Comparison of ENCODE assay signal across 8 cellular contexts in the genomic region with DNA sequence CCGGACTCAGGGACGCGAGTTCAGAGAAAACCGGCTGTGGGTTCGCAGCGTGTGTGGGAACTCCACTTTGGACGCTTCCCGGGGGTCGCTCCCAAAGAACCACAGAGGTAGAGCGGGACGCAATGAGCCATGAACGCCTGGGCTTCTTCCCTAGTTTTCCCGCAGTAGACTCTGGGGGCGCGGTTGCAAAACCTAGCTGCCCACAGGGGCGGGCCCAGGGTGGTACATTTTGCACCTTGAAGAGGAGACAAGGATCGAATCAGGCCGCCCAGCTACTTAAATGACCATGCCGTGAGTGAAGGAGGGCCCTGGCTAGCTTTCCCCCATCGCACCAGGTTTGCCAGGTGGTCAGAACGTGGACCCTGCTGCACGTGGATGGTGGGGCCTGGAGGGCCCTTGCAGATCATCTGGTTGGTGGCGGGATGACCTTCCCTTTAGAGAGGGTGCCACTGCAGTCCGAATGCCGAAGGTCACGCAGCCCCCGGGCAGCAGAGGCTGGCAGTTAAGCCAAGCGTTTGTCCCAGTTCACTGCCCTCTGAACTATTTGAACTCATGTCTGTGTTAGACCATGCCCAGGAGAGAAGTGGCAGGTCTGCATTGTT. TPM values are rescaled to one million over a fixed set of nuclear protein-coding genes. Genes with fewer than 3 reads are reported as not detected.
DNase-seq lines count a peak whose midpoint lies in the region; ATAC-seq, FAIRE-seq and TF ChIP-seq lines count a peak whose summit lies in the region.

No MANE protein-coding gene starts in this region.

- POLR2A ChIA-PET in HEK293T (lab: Yijun Ruan, JAX), result interaction anchor here (2.1 kb wide), 1 partner anchor 13 kb away, joined by 6 read pairs; no protein-coding TSS in a partner anchor

- DNase-seq in C1 segment of cervical spinal cord (lab: John Stamatoyannopoulos, UW) (peak in 8 of 14 donors; percentile 52 to 81 (median 60)), HEK293T (ENCODE audit: extremely low spot score) (peak; percentile 61), SW480 (ENCODE audit: low spot score) (peak; percentile 50), glomerular visceral epithelial cell (ENCODE audit: extremely low spot score) (peak; percentile 46), pancreas (peak in 3 of 6 donors; percentile 45 to 68 (median 63)), SIG-M5 (lab: John Stamatoyannopoulos, UW) (no peak)
- no peak for DNase-seq in stimulated activated CD4-positive, alpha-beta T cell treated with anti-CD3 and anti-CD28 coated beads, Interleukin-4, amount 100 ng/mL, for 24 hours

- H3K36me3 ChIP-seq in pancreas, result no peaks in the 10 kb centered on the region

- no peak for TF ChIP-seq CTCF in pancreas (IDR thresholded peaks at IDR 0.05)

- H3K4me1 ChIP-seq in pancreas, result peaks cover 19 to 29% (median 22%) of the 10 kb centered on the region in 3 donors

- intact Hi-C loops in pancreas (cut with DNase I), result no loop called here

- peak overlapping the region; percentile 77 to 89 (median 85) for H3K4me3 ChIP-seq in pancreas

- CTCF ChIA-PET in HEK293T (lab: Yijun Ruan, JAX), result interaction anchor here (1.3 to 1.6 kb wide), 2 partner anchors 169 kb away, joined by 6 to 8 read pairs; no protein-coding TSS in a partner anchor

- no peak for FAIRE-seq in pancreas (lab: Jason Lieb, UNC)

- no peaks in the 10 kb centered on the region for H3K27me3 ChIP-seq in pancreas

- H3K9me3 ChIP-seq in pancreas, result no peaks in the 10 kb centered on the region

- peak; percentile 14 to 38 (median 26) for ATAC-seq in pancreas
- ATAC-seq in GM19452 (IDR thresholded peaks at IDR 0.05; ENCODE audit: unreplicated experiment), result no peak

- H3K27ac ChIP-seq in pancreas, result peak overlapping the region; percentile 89 to 97 (median 96)

- WGBS in pancreas, 2 donors, result 2 to 3% methylated on average over 28 of the region's 28 CpGs

TF ChIP-seq in HEK293T, 16 proteins besides CTCF, POLR2A, EP300 and RAD21:
- peak; percentile 89 for TF ChIP-seq L3MBTL2 (conservative IDR thresholded peaks at IDR 0.05)
- TF ChIP-seq, protein P1, sequence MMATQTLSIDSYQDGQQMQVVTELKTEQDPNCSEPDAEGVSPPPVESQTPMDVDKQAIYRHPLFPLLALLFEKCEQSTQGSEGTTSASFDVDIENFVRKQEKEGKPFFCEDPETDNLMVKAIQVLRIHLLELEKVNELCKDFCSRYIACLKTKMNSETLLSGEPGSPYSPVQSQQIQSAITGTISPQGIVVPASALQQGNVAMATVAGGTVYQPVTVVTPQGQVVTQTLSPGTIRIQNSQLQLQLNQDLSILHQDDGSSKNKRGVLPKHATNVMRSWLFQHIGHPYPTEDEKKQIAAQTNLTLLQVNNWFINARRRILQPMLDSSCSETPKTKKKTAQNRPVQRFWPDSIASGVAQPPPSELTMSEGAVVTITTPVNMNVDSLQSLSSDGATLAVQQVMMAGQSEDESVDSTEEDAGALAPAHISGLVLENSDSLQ (IDR thresholded peaks at IDR 0.05), result no peak

RNA-seq across cellular contexts. Expression of gene SHTN1, which starts 0.6 kb away (rescaled TPM):
- total RNA-seq in pancreas, result 10 to 100 TPM; 17.3 to 31.6 (median 24.3) TPM
- 10 to 100 TPM; 12.7 to 17.3 TPM for polyA plus RNA-seq in pancreas

Comparison
In these comparisons a context has a peak if more than half of its experiments do, and no peak if none do; other contexts are left out.
1. DNase-seq: peak in C1 segment of cervical spinal cord (8 of 14), HEK293T (single experiment), SW480 (single experiment) and glomerular visceral epithelial cell (single experiment); none in SIG-M5 (single experiment) and stimulated activated CD4-positive, alpha-beta T cell treated with anti-CD3 and anti-CD28 coated beads, Interleukin-4, amount 100 ng/mL, for 24 hours (single experiment).